Comparison of ENCODE assay signal across 1 cellular context in the genomic region with DNA sequence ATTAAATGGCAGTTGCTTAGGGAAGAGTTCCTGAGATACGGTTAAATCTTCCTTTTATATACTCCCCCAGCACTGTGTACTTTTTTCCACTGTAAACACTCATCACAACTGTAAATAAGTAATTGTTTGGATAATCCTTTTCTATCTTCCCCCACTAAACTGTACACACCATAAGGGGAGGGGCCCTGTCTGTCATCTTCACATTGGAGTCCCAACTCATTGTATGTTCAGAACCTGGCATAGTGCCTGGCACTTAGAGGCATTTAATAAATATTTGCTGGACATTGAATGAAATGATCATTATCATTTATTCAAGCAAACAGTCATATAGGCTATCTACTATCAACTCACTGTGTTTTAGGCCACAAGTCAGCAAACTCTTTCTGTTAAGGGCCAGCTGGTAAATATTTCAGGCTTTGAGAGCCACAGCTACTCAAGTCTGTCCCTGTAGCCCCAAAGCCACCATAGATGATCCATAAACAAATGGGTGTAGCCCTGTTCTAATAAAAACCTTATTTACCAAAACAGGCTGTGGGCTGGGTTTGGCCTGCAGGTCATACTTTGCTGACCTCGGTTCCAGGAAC.
TF ChIP-seq lines count a peak whose summit lies in the region.

No MANE protein-coding gene starts in this region.

TF ChIP-seq in IMR-90, 13 proteins besides CTCF, POLR2A, EP300 and RAD21 (continued from another document):
- TF ChIP-seq MXI1 (IDR thresholded peaks at IDR 0.05; ENCODE audit: borderline replicate concordance, low read depth, low read length) (no peak), FOS (IDR thresholded peaks at IDR 0.05; ENCODE audit: low read depth, low read length) (no peak), BHLHE40 (IDR thresholded peaks at IDR 0.05; ENCODE audit: low read depth, low read length) (no peak), MAZ (IDR thresholded peaks at IDR 0.05; ENCODE audit: borderline replicate concordance, low read depth, low read length) (no peak), MAFK (IDR thresholded peaks at IDR 0.05; ENCODE audit: low read depth, low read length) (no peak), CEBPB (IDR thresholded peaks at IDR 0.05; ENCODE audit: low read depth, low read length) (no peak), CHD1 (IDR thresholded peaks at IDR 0.05; ENCODE audit: low read depth, low read length) (no peak)
- TF ChIP-seq, protein P1, sequence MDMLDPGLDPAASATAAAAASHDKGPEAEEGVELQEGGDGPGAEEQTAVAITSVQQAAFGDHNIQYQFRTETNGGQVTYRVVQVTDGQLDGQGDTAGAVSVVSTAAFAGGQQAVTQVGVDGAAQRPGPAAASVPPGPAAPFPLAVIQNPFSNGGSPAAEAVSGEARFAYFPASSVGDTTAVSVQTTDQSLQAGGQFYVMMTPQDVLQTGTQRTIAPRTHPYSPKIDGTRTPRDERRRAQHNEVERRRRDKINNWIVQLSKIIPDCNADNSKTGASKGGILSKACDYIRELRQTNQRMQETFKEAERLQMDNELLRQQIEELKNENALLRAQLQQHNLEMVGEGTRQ (IDR thresholded peaks at IDR 0.05; ENCODE audit: low read depth, low read length): no peak
TF ChIP-seq in IMR-90: peak in this region for 0.
